In the genomic region with DNA sequence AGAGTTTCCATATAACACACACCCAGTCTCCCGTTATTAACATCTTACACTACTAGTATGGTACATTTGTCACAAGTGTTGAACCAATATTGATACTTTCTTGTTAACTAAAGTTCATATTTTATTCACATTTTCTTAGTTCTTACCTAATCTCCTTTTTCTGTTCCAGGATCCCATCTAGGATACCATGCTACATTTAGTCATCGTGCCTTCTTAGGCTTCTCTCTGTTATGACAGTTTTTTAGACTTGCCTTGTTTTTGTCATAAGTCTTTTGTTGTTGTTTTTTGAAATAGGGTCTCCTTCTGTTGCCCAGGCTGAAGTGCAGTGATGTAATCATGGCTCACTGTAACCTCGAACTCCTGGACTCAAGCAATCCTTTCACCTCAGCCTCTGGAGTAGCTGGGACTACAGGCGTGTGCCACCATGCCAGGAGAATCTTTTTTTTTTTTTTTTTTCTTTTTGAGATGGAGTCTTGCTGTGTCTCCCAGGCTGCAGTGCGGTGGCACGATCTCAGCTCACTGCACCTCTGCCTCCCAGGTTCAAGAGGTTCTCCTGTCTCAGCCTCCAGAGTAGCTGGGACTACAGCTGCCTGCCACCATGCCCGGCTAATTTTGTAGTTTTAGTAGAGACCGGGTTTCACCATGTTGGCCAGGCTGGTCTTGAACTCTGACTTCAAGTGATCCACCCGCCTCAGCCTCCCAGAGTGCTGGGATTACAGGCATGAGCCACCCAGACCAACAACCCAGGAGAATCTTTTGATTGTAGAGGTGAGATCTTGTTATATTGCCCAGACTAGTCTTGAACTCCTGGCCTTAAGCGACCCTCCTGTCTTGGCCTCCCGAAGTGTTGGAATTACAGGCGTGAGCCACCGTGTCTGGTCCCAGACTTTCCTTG, we compare ENCODE assay signal across 1 cellular context.
TF ChIP-seq lines count a peak whose summit lies in the region.

No MANE protein-coding gene starts in this region.

TF ChIP-seq in HepG2, 621 proteins besides CTCF, POLR2A, EP300 and RAD21 (continued from another document and continues in another):
- TF ChIP-seq, protein P1, sequence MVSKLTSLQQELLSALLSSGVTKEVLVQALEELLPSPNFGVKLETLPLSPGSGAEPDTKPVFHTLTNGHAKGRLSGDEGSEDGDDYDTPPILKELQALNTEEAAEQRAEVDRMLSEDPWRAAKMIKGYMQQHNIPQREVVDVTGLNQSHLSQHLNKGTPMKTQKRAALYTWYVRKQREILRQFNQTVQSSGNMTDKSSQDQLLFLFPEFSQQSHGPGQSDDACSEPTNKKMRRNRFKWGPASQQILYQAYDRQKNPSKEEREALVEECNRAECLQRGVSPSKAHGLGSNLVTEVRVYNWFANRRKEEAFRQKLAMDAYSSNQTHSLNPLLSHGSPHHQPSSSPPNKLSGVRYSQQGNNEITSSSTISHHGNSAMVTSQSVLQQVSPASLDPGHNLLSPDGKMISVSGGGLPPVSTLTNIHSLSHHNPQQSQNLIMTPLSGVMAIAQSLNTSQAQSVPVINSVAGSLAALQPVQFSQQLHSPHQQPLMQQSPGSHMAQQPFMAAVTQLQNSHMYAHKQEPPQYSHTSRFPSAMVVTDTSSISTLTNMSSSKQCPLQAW (CRISPR knock-in tag; IDR thresholded peaks at IDR 0.05), result no peak
- TF ChIP-seq AHR (CRISPR knock-in tag; IDR thresholded peaks at IDR 0.05), result no peak
- peak; percentile 66; the same call in 1 of the 2 replicates for TF ChIP-seq ZNF598 (CRISPR knock-in tag; IDR thresholded peaks at IDR 0.05; ENCODE audit: borderline replicate concordance)
- TF ChIP-seq ZNF788 (CRISPR knock-in tag; IDR thresholded peaks at IDR 0.05; ENCODE audit: borderline replicate concordance), result peak; percentile 47; the same call in 1 of the 2 replicates
- TF ChIP-seq SNAPC2 (CRISPR knock-in tag; IDR thresholded peaks at IDR 0.05), result peak; percentile 72; the same call in 1 of the 2 replicates
- TF ChIP-seq HHEX (CRISPR knock-in tag; IDR thresholded peaks at IDR 0.05), result no peak
- peak; percentile 23; the same call in 1 of the 2 replicates for TF ChIP-seq EED (CRISPR knock-in tag; IDR thresholded peaks at IDR 0.05)
- TF ChIP-seq ESRRA (CRISPR knock-in tag; IDR thresholded peaks at IDR 0.05; ENCODE audit: low read depth), result no peak
- TF ChIP-seq, protein P2, sequence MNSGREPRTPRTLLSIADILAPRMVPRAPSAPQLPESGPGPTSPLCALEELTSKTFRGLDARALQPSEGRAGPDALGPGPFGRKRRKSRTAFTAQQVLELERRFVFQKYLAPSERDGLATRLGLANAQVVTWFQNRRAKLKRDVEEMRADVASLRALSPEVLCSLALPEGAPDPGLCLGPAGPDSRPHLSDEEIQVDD (CRISPR knock-in tag; IDR thresholded peaks at IDR 0.05; ENCODE audit: borderline replicate concordance), result no peak
- TF ChIP-seq, protein P3, sequence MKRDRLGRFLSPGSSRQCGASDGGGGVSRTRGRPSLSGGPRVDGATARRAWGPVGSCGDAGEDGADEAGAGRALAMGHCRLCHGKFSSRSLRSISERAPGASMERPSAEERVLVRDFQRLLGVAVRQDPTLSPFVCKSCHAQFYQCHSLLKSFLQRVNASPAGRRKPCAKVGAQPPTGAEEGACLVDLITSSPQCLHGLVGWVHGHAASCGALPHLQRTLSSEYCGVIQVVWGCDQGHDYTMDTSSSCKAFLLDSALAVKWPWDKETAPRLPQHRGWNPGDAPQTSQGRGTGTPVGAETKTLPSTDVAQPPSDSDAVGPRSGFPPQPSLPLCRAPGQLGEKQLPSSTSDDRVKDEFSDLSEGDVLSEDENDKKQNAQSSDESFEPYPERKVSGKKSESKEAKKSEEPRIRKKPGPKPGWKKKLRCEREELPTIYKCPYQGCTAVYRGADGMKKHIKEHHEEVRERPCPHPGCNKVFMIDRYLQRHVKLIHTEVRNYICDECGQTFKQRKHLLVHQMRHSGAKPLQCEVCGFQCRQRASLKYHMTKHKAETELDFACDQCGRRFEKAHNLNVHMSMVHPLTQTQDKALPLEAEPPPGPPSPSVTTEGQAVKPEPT (CRISPR knock-in tag; IDR thresholded peaks at IDR 0.05; ENCODE audit: low read depth), result no peak
- TF ChIP-seq, protein P4, sequence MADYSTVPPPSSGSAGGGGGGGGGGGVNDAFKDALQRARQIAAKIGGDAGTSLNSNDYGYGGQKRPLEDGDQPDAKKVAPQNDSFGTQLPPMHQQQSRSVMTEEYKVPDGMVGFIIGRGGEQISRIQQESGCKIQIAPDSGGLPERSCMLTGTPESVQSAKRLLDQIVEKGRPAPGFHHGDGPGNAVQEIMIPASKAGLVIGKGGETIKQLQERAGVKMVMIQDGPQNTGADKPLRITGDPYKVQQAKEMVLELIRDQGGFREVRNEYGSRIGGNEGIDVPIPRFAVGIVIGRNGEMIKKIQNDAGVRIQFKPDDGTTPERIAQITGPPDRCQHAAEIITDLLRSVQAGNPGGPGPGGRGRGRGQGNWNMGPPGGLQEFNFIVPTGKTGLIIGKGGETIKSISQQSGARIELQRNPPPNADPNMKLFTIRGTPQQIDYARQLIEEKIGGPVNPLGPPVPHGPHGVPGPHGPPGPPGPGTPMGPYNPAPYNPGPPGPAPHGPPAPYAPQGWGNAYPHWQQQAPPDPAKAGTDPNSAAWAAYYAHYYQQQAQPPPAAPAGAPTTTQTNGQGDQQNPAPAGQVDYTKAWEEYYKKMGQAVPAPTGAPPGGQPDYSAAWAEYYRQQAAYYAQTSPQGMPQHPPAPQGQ (CRISPR knock-in tag; IDR thresholded peaks at IDR 0.05; ENCODE audit: borderline replicate concordance), result no peak
- TF ChIP-seq ZNF550 (CRISPR knock-in tag; IDR thresholded peaks at IDR 0.05; ENCODE audit: borderline replicate concordance), result 0 out of 2 replicates have a peak, but pooled peaks have one; percentile 89
- TF ChIP-seq ZBTB20 (CRISPR knock-in tag; IDR thresholded peaks at IDR 0.05; ENCODE audit: borderline replicate concordance, low read depth), result no peak
- TF ChIP-seq ZNF136 (CRISPR knock-in tag; IDR thresholded peaks at IDR 0.05; ENCODE audit: low read depth), result no peak
- no peak for TF ChIP-seq NRL (CRISPR knock-in tag; IDR thresholded peaks at IDR 0.05; ENCODE audit: borderline replicate concordance)
- TF ChIP-seq DMAP1 (CRISPR knock-in tag; IDR thresholded peaks at IDR 0.05), result 0 out of 2 replicates have a peak, but pooled peaks have one; percentile 6
- TF ChIP-seq THYN1 (CRISPR knock-in tag; IDR thresholded peaks at IDR 0.05; ENCODE audit: borderline replicate concordance, low read depth), result 0 out of 2 replicates have a peak, but pooled peaks have one; percentile 75
- TF ChIP-seq, protein P5, sequence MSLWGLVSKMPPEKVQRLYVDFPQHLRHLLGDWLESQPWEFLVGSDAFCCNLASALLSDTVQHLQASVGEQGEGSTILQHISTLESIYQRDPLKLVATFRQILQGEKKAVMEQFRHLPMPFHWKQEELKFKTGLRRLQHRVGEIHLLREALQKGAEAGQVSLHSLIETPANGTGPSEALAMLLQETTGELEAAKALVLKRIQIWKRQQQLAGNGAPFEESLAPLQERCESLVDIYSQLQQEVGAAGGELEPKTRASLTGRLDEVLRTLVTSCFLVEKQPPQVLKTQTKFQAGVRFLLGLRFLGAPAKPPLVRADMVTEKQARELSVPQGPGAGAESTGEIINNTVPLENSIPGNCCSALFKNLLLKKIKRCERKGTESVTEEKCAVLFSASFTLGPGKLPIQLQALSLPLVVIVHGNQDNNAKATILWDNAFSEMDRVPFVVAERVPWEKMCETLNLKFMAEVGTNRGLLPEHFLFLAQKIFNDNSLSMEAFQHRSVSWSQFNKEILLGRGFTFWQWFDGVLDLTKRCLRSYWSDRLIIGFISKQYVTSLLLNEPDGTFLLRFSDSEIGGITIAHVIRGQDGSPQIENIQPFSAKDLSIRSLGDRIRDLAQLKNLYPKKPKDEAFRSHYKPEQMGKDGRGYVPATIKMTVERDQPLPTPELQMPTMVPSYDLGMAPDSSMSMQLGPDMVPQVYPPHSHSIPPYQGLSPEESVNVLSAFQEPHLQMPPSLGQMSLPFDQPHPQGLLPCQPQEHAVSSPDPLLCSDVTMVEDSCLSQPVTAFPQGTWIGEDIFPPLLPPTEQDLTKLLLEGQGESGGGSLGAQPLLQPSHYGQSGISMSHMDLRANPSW (CRISPR knock-in tag; IDR thresholded peaks at IDR 0.05; ENCODE audit: borderline replicate concordance), result no peak
- 0 out of 2 replicates have a peak, but pooled peaks have one; percentile 58 for TF ChIP-seq ZNF616 (CRISPR knock-in tag; IDR thresholded peaks at IDR 0.05; ENCODE audit: low read depth)
- 0 out of 2 replicates have a peak, but pooled peaks have one; percentile 0 for TF ChIP-seq YEATS2 (CRISPR knock-in tag; IDR thresholded peaks at IDR 0.05; ENCODE audit: borderline replicate concordance)
- no peak for TF ChIP-seq HOXA5 (CRISPR knock-in tag; IDR thresholded peaks at IDR 0.05)
- TF ChIP-seq, protein P6, sequence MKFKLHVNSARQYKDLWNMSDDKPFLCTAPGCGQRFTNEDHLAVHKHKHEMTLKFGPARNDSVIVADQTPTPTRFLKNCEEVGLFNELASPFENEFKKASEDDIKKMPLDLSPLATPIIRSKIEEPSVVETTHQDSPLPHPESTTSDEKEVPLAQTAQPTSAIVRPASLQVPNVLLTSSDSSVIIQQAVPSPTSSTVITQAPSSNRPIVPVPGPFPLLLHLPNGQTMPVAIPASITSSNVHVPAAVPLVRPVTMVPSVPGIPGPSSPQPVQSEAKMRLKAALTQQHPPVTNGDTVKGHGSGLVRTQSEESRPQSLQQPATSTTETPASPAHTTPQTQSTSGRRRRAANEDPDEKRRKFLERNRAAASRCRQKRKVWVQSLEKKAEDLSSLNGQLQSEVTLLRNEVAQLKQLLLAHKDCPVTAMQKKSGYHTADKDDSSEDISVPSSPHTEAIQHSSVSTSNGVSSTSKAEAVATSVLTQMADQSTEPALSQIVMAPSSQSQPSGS (CRISPR knock-in tag; IDR thresholded peaks at IDR 0.05), result peak; percentile 30; the same call in 1 of the 2 replicates
- TF ChIP-seq, protein P7, sequence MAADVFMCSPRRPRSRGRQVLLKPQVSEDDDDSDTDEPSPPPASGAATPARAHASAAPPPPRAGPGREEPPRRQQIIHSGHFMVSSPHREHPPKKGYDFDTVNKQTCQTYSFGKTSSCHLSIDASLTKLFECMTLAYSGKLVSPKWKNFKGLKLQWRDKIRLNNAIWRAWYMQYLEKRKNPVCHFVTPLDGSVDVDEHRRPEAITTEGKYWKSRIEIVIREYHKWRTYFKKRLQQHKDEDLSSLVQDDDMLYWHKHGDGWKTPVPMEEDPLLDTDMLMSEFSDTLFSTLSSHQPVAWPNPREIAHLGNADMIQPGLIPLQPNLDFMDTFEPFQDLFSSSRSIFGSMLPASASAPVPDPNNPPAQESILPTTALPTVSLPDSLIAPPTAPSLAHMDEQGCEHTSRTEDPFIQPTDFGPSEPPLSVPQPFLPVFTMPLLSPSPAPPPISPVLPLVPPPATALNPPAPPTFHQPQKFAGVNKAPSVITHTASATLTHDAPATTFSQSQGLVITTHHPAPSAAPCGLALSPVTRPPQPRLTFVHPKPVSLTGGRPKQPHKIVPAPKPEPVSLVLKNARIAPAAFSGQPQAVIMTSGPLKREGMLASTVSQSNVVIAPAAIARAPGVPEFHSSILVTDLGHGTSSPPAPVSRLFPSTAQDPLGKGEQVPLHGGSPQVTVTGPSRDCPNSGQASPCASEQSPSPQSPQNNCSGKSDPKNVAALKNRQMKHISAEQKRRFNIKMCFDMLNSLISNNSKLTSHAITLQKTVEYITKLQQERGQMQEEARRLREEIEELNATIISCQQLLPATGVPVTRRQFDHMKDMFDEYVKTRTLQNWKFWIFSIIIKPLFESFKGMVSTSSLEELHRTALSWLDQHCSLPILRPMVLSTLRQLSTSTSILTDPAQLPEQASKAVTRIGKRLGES (CRISPR knock-in tag; IDR thresholded peaks at IDR 0.05; ENCODE audit: borderline replicate concordance), result no peak
- peak; percentile 82 for TF ChIP-seq FOXC1 (CRISPR knock-in tag; IDR thresholded peaks at IDR 0.05; ENCODE audit: borderline replicate concordance)
- TF ChIP-seq, protein P8, sequence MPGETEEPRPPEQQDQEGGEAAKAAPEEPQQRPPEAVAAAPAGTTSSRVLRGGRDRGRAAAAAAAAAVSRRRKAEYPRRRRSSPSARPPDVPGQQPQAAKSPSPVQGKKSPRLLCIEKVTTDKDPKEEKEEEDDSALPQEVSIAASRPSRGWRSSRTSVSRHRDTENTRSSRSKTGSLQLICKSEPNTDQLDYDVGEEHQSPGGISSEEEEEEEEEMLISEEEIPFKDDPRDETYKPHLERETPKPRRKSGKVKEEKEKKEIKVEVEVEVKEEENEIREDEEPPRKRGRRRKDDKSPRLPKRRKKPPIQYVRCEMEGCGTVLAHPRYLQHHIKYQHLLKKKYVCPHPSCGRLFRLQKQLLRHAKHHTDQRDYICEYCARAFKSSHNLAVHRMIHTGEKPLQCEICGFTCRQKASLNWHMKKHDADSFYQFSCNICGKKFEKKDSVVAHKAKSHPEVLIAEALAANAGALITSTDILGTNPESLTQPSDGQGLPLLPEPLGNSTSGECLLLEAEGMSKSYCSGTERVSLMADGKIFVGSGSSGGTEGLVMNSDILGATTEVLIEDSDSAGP (CRISPR knock-in tag; IDR thresholded peaks at IDR 0.05; ENCODE audit: borderline replicate concordance), result peak; percentile 28; the same call in 1 of the 2 replicates
- 0 out of 2 replicates have a peak, but pooled peaks have one; percentile 4 for TF ChIP-seq NR2C2 (CRISPR knock-in tag; IDR thresholded peaks at IDR 0.05; ENCODE audit: borderline replicate concordance)
- no peak for TF ChIP-seq ZNF605 (CRISPR knock-in tag; IDR thresholded peaks at IDR 0.05)
- peak; percentile 65 for TF ChIP-seq CEBPG (CRISPR knock-in tag; IDR thresholded peaks at IDR 0.05)
- TF ChIP-seq, protein P9, sequence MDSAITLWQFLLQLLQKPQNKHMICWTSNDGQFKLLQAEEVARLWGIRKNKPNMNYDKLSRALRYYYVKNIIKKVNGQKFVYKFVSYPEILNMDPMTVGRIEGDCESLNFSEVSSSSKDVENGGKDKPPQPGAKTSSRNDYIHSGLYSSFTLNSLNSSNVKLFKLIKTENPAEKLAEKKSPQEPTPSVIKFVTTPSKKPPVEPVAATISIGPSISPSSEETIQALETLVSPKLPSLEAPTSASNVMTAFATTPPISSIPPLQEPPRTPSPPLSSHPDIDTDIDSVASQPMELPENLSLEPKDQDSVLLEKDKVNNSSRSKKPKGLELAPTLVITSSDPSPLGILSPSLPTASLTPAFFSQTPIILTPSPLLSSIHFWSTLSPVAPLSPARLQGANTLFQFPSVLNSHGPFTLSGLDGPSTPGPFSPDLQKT (CRISPR knock-in tag; IDR thresholded peaks at IDR 0.05; ENCODE audit: borderline replicate concordance), result no peak
- no peak for TF ChIP-seq ELF3 (CRISPR knock-in tag; IDR thresholded peaks at IDR 0.05)
- no peak for TF ChIP-seq ZNF264 (CRISPR knock-in tag; IDR thresholded peaks at IDR 0.05)
- TF ChIP-seq HES4 (CRISPR knock-in tag; IDR thresholded peaks at IDR 0.05; ENCODE audit: borderline replicate concordance), result no peak
- 0 out of 2 replicates have a peak, but pooled peaks have one; percentile 38 for TF ChIP-seq WIZ (CRISPR knock-in tag; IDR thresholded peaks at IDR 0.05)
- no peak for TF ChIP-seq CBFB (CRISPR knock-in tag; IDR thresholded peaks at IDR 0.05)
- peak; percentile 49; the same call in 1 of the 2 replicates for TF ChIP-seq ZNF274 (CRISPR knock-in tag; IDR thresholded peaks at IDR 0.05)
